ENCODE assay signal across 17 cellular contexts in genomic region chr6:5337573-5337972, GRCh38.
DNase-seq lines count a peak whose midpoint lies in the region; TF ChIP-seq lines count a peak whose summit lies in the region.
"Had no signal": no experiment of that assay in that cellular context is flagged by ENCODE, and none has a peak within 500 bp of the region (broad histone marks: within the 10 kb centered on the region; RNA-seq: fewer than 3 reads in every experiment).

No MANE protein-coding gene starts in this region.

- TF ChIP-seq CTCF in GM12872 (IDR thresholded peaks at IDR 0.05; ENCODE audit: insufficient read depth, low read depth, low read length) (peak; percentile 5; the same call in 1 of the 3 replicates), NB4 (IDR thresholded peaks at IDR 0.05; ENCODE audit: low read depth, low read length) (no peak), choroid plexus epithelial cell (conservative IDR thresholded peaks at IDR 0.05; ENCODE audit: low read depth, low read length) (no peak), retinal pigment epithelial cell (conservative IDR thresholded peaks at IDR 0.05; ENCODE audit: low read depth, low read length) (peak; percentile 14), tibial artery (IDR thresholded peaks at IDR 0.05) (no peak)

- H3K4me3 ChIP-seq in NB4 (ENCODE audit: low read depth, low read length) (no peak overlapping the region), choroid plexus epithelial cell (ENCODE audit: low read depth, low read length) (no peak overlapping the region), retinal pigment epithelial cell (ENCODE audit: low read length) (no peak overlapping the region), tibial artery (no peak overlapping the region)
- H3K4me3 ChIP-seq: breast epithelium, thoracic aorta had no signal

- peak; percentile 18 for DNase-seq in NB4 (ENCODE audit: low read depth)
- DNase-seq in choroid plexus epithelial cell (ENCODE audit: low read depth) = peak; percentile 74
- DNase-seq in retinal pigment epithelial cell (ENCODE audit: low read depth) = peak; percentile 31
- no peak for DNase-seq in mesenteric fat pad (ENCODE audit: low spot score)
- DNase-seq in tibial artery = no peak
- DNase-seq in GOT3 (lab: John Stamatoyannopoulos, UW) = no peak
- DNase-seq: activated naive CD4-positive, alpha-beta T cell; GDM1; hippocampal formation; NCI-H1105; NCI-H226; nephron progenitor cell; right cardiac atrium; stimulated activated CD4-positive, alpha-beta T cell treated with anti-CD3 and anti-CD28 coated beads, Interleukin-2, amount 100 ng/mL, for 24 hours had no signal

- TF ChIP-seq POLR2A in NB4 (IDR thresholded peaks at IDR 0.05; ENCODE audit: extremely low read depth, insufficient read length) = no peak

- intact Hi-C loops in tibial artery (cut with DNase I; ENCODE audit: low total_unique reads) = no loop called here

- H3K36me3 ChIP-seq in tibial artery = no peaks in the 10 kb centered on the region
- H3K36me3 ChIP-seq: breast epithelium, thoracic aorta had no signal

- peaks cover 0 to 10% (median 3%) of the 10 kb centered on the region in 4 donors for H3K4me1 ChIP-seq in tibial artery

- no peak overlapping the region for H3K27ac ChIP-seq in tibial artery
- H3K27ac ChIP-seq: breast epithelium, thoracic aorta had no signal

- no peaks in the 10 kb centered on the region for H3K27me3 ChIP-seq in tibial artery
- H3K27me3 ChIP-seq: breast epithelium had no signal

- H3K9me3 ChIP-seq in tibial artery = no peaks in the 10 kb centered on the region
- H3K9me3 ChIP-seq: breast epithelium, thoracic aorta had no signal

Comparison
In these comparisons a context has a peak if more than half of its experiments do, and no peak if none do; other contexts are left out.
1. CTCF ChIP-seq: peak in GM12872 (single experiment) and retinal pigment epithelial cell (single experiment); none in NB4 (single experiment), choroid plexus epithelial cell (single experiment) and tibial artery (0 of 2).
2. DNase-seq: peak in NB4 (single experiment), choroid plexus epithelial cell (single experiment) and retinal pigment epithelial cell (single experiment); none in mesenteric fat pad (single experiment), tibial artery (0 of 2) and GOT3 (single experiment).